In genomic region chr9:16877256-16877655, GRCh38 we compare ENCODE assay signal across 7 cellular contexts. TPM values are rescaled to one million over a fixed set of nuclear protein-coding genes. Genes with fewer than 3 reads are reported as not detected.
"Had no signal": no experiment of that assay in that cellular context is flagged by ENCODE, and none has a peak within 500 bp of the region (broad histone marks: within the 10 kb centered on the region; RNA-seq: fewer than 3 reads in every experiment).

No MANE protein-coding gene starts in this region.

- H3K4me1 Mint-ChIP-seq: IgD-negative memory B cell had no signal

- H3K4me3 Mint-ChIP-seq: IgD-negative memory B cell had no signal

- ATAC-seq: HepG2, K562 had no signal

- H3K27ac Mint-ChIP-seq: IgD-negative memory B cell had no signal

- H3K4me3 ChIP-seq: K562 had no signal

- DNase-seq: IMR-90, KBM-7 had no signal

- H3K27ac ChIP-seq: HL-60 had no signal

RNA-seq across cellular contexts. Expression of gene BNC2, which starts 6.8 kb away (rescaled TPM):
- total RNA-seq: HepG2, HT-29, K562 had no signal
- polyA plus RNA-seq: HepG2, IgD-negative memory B cell, K562 had no signal
